Comparison of ENCODE assay signal across 8 cellular contexts in genomic region chr7:107150375-107151073, GRCh38. TPM values are rescaled to one million over a fixed set of nuclear protein-coding genes. Genes with fewer than 3 reads are reported as not detected.
A peak's percentile ranks its signal among the peaks of the same experiment; 100 is the strongest.
DNase-seq lines count a peak whose midpoint lies in the region; ATAC-seq and TF ChIP-seq lines count a peak whose summit lies in the region.

No MANE protein-coding gene starts in this region.

- H3K36me3 Mint-ChIP-seq in CD14-positive monocyte, result peaks cover 15 to 27% of the 10 kb centered on the region in 2 donors

- H3K4me1 ChIP-seq in OCI-LY7 (ENCODE audit: insufficient read depth, low read length, poor library complexity, severe bottlenecking) (peaks cover 41% of the 10 kb centered on the region), thoracic aorta (ENCODE audit: control insufficient read depth in 1 of 2, low read depth in 2 of 2) (peaks cover 0 to 3% of the 10 kb centered on the region in 2 donors)

- no peaks in the 10 kb centered on the region for H3K27me3 Mint-ChIP-seq in CD14-positive monocyte (ENCODE audit: low read depth in 3 of 3)

- H3K4me3 ChIP-seq in OCI-LY7 (ENCODE audit: low read depth, low read length, poor library complexity, severe bottlenecking) (no peak overlapping the region), thoracic aorta (no peak overlapping the region)

- peaks cover 33% of the 10 kb centered on the region; the same call in 1 of the 2 replicates for H3K79me2 ChIP-seq in OCI-LY7 (ENCODE audit: insufficient read depth, low read depth, low read length)

- intact Hi-C loops in CD14-positive monocyte (cut with micrococcal nuclease), result loop anchor here (2.0 to 5.0 kb wide), 3 partner anchors 203 to 358 kb away; no protein-coding TSS in a partner anchor
- intact Hi-C loops in OCI-LY7 (cut with micrococcal nuclease; ENCODE audit: unreplicated experiment), result loop anchor here (1.0 kb wide), 2 partner anchors 102 to 203 kb away; no protein-coding TSS in a partner anchor

- ATAC-seq in omental fat pad (ENCODE audit: low FRiP score) (no peak), thoracic aorta (ENCODE audit: insufficient number of reproducible peaks, low FRiP score, low read depth) (no peak), GM18502 (IDR thresholded peaks at IDR 0.05; ENCODE audit: poor library complexity, unreplicated experiment) (no peak)

- no peak overlapping the region for H2AFZ ChIP-seq in OCI-LY7 (ENCODE audit: low read length)

- H3K27ac Mint-ChIP-seq in CD14-positive monocyte, result no peak overlapping the region

- H4K20me1 ChIP-seq in OCI-LY7 (ENCODE audit: insufficient read depth, low read length), result no peaks in the 10 kb centered on the region; the same call in 1 of the 2 replicates

- peaks cover 6% of the 10 kb centered on the region for H3K4me1 Mint-ChIP-seq in CD14-positive monocyte

- H3K27ac ChIP-seq in OCI-LY7 (ENCODE audit: low read depth, low read length, poor library complexity, severe bottlenecking) (no peak overlapping the region), thoracic aorta (no peak overlapping the region)

- H3K9me2 ChIP-seq in OCI-LY7 (ENCODE audit: insufficient read depth, low read length), result no peaks in the 10 kb centered on the region

- DNase-seq in CD14-positive monocyte (ENCODE audit: low spot score), result no peak
- peak; percentile 89 for DNase-seq in HT-29 (ENCODE audit: low spot score)
- peak; percentile 84 for DNase-seq in OCI-LY7 (ENCODE audit: low spot score)
- peak; percentile 60 for DNase-seq in activated T-cell treated with anti-CD3 and anti-CD28 coated beads for 24 hours (ENCODE audit: low read depth)
- peak; percentile 64 for DNase-seq in fibroblast of gingiva (ENCODE audit: low read depth)
- DNase-seq in omental fat pad (ENCODE audit: low spot score), result peak; percentile 93
- DNase-seq in thoracic aorta (ENCODE audit: low spot score), result no peak

- H3K4me2 ChIP-seq in OCI-LY7 (ENCODE audit: low read length), result no peak overlapping the region

- H3K27me3 ChIP-seq in thoracic aorta (replicated peaks; ENCODE audit: insufficient read depth), result no peaks in the 10 kb centered on the region

- POLR2A ChIA-PET in OCI-LY7 (lab: Charles Lee), result interaction anchor here (0.6 to 1.3 kb wide), 9 partner anchors 12 to 508 kb away, joined by 3 to 7 read pairs (median 4); partner anchors contain the start of gene HBP1

- H3K9me3 Mint-ChIP-seq in CD14-positive monocyte, result no peaks in the 10 kb centered on the region

- no TSS peak for BruUV-seq in OCI-LY7 (replicated peaks; lab: Mats Ljungman, UMichigan)

- H3K9me3 ChIP-seq in OCI-LY7 (ENCODE audit: low read length) (no peaks in the 10 kb centered on the region), thoracic aorta (no peaks in the 10 kb centered on the region)

- no peak overlapping the region for H3K4me3 Mint-ChIP-seq in CD14-positive monocyte

- CTCF ChIA-PET in OCI-LY7 (lab: Charles Lee; ENCODE audit: unreplicated experiment), result interaction anchor here (1.3 kb wide), 2 partner anchors 203 kb away, joined by 3 to 7 read pairs; no protein-coding TSS in a partner anchor

- TF ChIP-seq CTCF in CD14-positive monocyte (IDR thresholded peaks at IDR 0.05) (peak; percentile 84), OCI-LY7 (conservative IDR thresholded peaks at IDR 0.05; ENCODE audit: low read length) (peak; percentile 95), omental fat pad (IDR thresholded peaks at IDR 0.05) (no peak), thoracic aorta (IDR thresholded peaks at IDR 0.05) (peak; percentile 46)

- H3K36me3 ChIP-seq in OCI-LY7 (ENCODE audit: insufficient read depth, low read length), result peaks cover 81% of the 10 kb centered on the region
- no peaks in the 10 kb centered on the region for H3K36me3 ChIP-seq in thoracic aorta

RNA-seq across cellular contexts. Expression of gene HBP1, which starts 18.3 kb away (rescaled TPM):
- 10 to 100 TPM; 44.7 to 52.9 TPM for polyA plus RNA-seq in CD14-positive monocyte
- total RNA-seq in HT-29 (2014; rRNA removed; shearing (Covaris generic)), result 21.8 TPM in 2 replicates
- 9.3 and 10.9 TPM in 2 replicates for total RNA-seq in OCI-LY7 (2014; rRNA removed; shearing (Covaris generic))
- 18.1 and 21.7 TPM in 2 replicates for total RNA-seq in OCI-LY7 (2022)
- 100 to 1,000 TPM in 2 of 4 donors, 10 to 100 TPM in 2; 92.2 to 153 (median 114) TPM for total RNA-seq in omental fat pad
- 100 to 1,000 TPM; 127 to 138 TPM for total RNA-seq in thoracic aorta

Comparison
In these comparisons a context has a peak if more than half of its experiments do, and no peak if none do; other contexts are left out.
1. DNase-seq: peak in HT-29 (single experiment), OCI-LY7 (single experiment), activated T-cell treated with anti-CD3 and anti-CD28 coated beads for 24 hours (single experiment), fibroblast of gingiva (single experiment) and omental fat pad (single experiment); none in CD14-positive monocyte (single experiment) and thoracic aorta (single experiment).
2. CTCF ChIP-seq: peak in CD14-positive monocyte (single experiment), OCI-LY7 (single experiment) and thoracic aorta (single experiment); none in omental fat pad (0 of 3).